In the genomic region with DNA sequence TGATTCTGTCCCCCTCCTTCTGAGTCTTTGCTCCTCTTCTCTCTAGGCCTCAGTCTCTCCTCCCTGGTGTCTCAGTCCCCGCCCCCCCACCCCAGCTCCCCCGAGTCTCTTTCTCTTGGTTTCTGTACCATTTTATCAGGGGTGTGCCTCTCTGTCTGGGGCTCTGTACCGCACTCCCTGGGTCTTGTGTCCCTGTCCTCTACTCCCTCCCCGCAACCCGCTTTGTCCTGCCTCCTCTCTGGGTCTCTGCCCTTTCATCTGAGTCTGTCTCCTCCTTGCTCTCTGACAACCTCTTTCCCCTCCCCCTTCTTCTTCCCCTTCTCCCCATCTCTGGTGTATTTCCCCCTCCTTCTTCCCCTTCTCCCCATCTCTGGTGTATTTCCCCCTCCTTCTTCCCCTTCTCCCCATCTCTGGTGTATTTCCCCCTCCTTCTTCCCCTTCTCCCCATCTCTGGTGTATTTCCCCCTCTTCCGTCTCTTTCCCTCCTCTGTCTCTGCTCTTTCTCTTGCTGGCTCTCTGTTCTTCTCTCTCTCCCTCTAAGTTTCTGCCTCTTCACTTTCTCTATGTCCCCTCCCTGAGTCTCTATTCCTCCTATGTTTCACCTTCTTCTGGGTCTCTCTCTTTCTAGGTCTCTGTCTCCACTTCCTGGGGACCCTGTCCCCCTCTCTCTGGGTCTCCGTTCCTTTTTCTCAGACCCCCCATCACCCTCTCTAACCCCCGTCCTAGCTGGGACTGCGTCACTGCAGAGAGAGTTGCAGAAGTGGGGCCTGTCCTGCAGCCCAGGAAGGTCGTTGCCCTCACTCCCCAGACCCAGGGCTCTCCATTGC, we compare ENCODE assay signal across 8 cellular contexts. TPM values are rescaled to one million over a fixed set of nuclear protein-coding genes. Genes with fewer than 3 reads are reported as not detected.
A peak's percentile ranks its signal among the peaks of the same experiment; 100 is the strongest.
DNase-seq lines count a peak whose midpoint lies in the region; ATAC-seq and TF ChIP-seq lines count a peak whose summit lies in the region.

No MANE protein-coding gene starts in this region.

- no TSS peak for BruUV-seq in MCF 10A (replicated peaks; lab: Mats Ljungman, UMichigan)

- no peaks in the 10 kb centered on the region for H3K4me1 Mint-ChIP-seq in MCF 10A (ENCODE audit: insufficient read depth, unreplicated experiment)

- H3K9me3 ChIP-seq in breast epithelium (no peaks in the 10 kb centered on the region), WERI-Rb-1 (ENCODE audit: severe bottlenecking) (peaks cover 7% of the 10 kb centered on the region), tibial artery (no peaks in the 10 kb centered on the region)

- peak overlapping the region; percentile 11 to 76 (median 62) for H3K4me3 ChIP-seq in breast epithelium
- peak overlapping the region; percentile 48 for H3K4me3 ChIP-seq in WERI-Rb-1 (ENCODE audit: low read depth, low read length)
- H3K4me3 ChIP-seq in tibial artery = peak overlapping the region; percentile 15 to 23

- no peaks in the 10 kb centered on the region for H3K36me3 ChIP-seq in breast epithelium
- no peaks in the 10 kb centered on the region for H3K36me3 ChIP-seq in WERI-Rb-1
- no peaks in the 10 kb centered on the region for H3K36me3 ChIP-seq in tibial artery

- ATAC-seq in GM19397 (IDR thresholded peaks at IDR 0.05; ENCODE audit: unreplicated experiment) = no peak
- no peak for ATAC-seq in HG02884 (IDR thresholded peaks at IDR 0.05; ENCODE audit: unreplicated experiment)

- H3K9me3 Mint-ChIP-seq in MCF 10A (ENCODE audit: unreplicated experiment) = peaks cover 35% of the 10 kb centered on the region

- intact Hi-C loops in breast epithelium (cut with DNase I; ENCODE audit: low total_unique reads) (no loop called here), MCF 10A (cut with micrococcal nuclease) (no loop called here), tibial artery (cut with DNase I; ENCODE audit: low total_unique reads) (no loop called here)

- CTCF ChIA-PET in MCF 10A (lab: Yijun Ruan, JAX) = interaction anchor here (0.6 kb wide), 1 partner anchor 12 kb away, joined by 3 read pairs; no protein-coding TSS in a partner anchor

- H3K36me3 Mint-ChIP-seq in MCF 10A (ENCODE audit: insufficient read depth, unreplicated experiment) = no peaks in the 10 kb centered on the region

- TF ChIP-seq POLR2A in breast epithelium (IDR thresholded peaks at IDR 0.05) = no peak

- no peak for DNase-seq in breast epithelium (ENCODE audit: low spot score in 2 of 2)
- no peak for DNase-seq in MCF 10A (ENCODE audit: unreplicated experiment)
- no peak for DNase-seq in WERI-Rb-1
- DNase-seq in tibial artery = no peak
- DNase-seq in KG1 (lab: John Stamatoyannopoulos, UW) = no peak

- peaks cover 3 to 28% of the 10 kb centered on the region in 2 donors for H3K27me3 ChIP-seq in breast epithelium
- no peaks in the 10 kb centered on the region for H3K27me3 ChIP-seq in WERI-Rb-1 (ENCODE audit: insufficient read depth, low read depth, severe bottlenecking)
- H3K27me3 ChIP-seq in layer of hippocampus (ENCODE audit: control insufficient read depth, insufficient read depth, low read length) = no peaks in the 10 kb centered on the region
- peaks cover 7 to 85% of the 10 kb centered on the region in 2 donors for H3K27me3 ChIP-seq in tibial artery

- peaks cover 54% of the 10 kb centered on the region for H3K27me3 Mint-ChIP-seq in MCF 10A (ENCODE audit: insufficient read depth, unreplicated experiment)

- H3K27ac ChIP-seq in breast epithelium (peak overlapping the region; percentile 88 to 91), WERI-Rb-1 (no peak overlapping the region), layer of hippocampus (ENCODE audit: low read depth, low read length) (peak overlapping the region; percentile 30), tibial artery (no peak overlapping the region)

- POLR2A ChIA-PET in MCF 10A (lab: Yijun Ruan, JAX) = no interaction called here

- TF ChIP-seq CTCF in breast epithelium (IDR thresholded peaks at IDR 0.05) (no peak), MCF 10A (IDR thresholded peaks at IDR 0.05; ENCODE audit: unreplicated experiment) (no peak), WERI-Rb-1 (IDR thresholded peaks at IDR 0.05; ENCODE audit: low read depth, low read length) (no peak), tibial artery (IDR thresholded peaks at IDR 0.05) (no peak)

- H3K4me1 ChIP-seq in breast epithelium = peaks cover 0 to 6% of the 10 kb centered on the region in 2 donors
- H3K4me1 ChIP-seq in tibial artery = peaks cover 0 to 39% (median 27%) of the 10 kb centered on the region in 4 donors

- H3K4me3 Mint-ChIP-seq in MCF 10A (ENCODE audit: unreplicated experiment) = no peak overlapping the region

- no peak overlapping the region for H3K27ac Mint-ChIP-seq in MCF 10A (ENCODE audit: low read depth, unreplicated experiment)

RNA-seq across cellular contexts. Expression of a gene that starts 2.2 kb away (rescaled TPM):
- 1 to 10 TPM in 2 of 3 donors, under 1 TPM in 1; 0.32 to 3.7 (median 1.6) TPM for total RNA-seq in breast epithelium
- total RNA-seq in MCF 10A (2022) = not detected in 2 replicates

RNA-seq across cellular contexts. Expression of a gene that starts 34.0 kb away (rescaled TPM):
- total RNA-seq in breast epithelium (1 to 10 TPM in 2 of 3 donors, under 1 TPM in 1; 0.80 to 1.8 (median 1.6) TPM), MCF 10A (2022) (0.49 and 0.51 TPM in 2 replicates)

RNA-seq across cellular contexts. Expression of a gene that starts 44.9 kb away (rescaled TPM):
- total RNA-seq in breast epithelium (100 to 1,000 TPM in 1 of 3 donors, 10 to 100 TPM in 2; 71.0 to 105 (median 87.5) TPM), MCF 10A (2022) (62.0 and 65.7 TPM in 2 replicates)

RNA-seq across cellular contexts. Expression of a gene that starts 52.7 kb away (rescaled TPM):
- total RNA-seq in breast epithelium (10 to 100 TPM; 13.8 to 17.3 (median 16.0) TPM), MCF 10A (2022) (18.9 and 31.9 TPM in 2 replicates)

Comparison
In these comparisons a context has a peak if more than half of its experiments do, and no peak if none do; other contexts are left out.
1. H3K27ac ChIP-seq: peak in breast epithelium (2 of 2) and layer of hippocampus (single experiment); none in WERI-Rb-1 (single experiment) and tibial artery (0 of 2).
2. Peak in every context shown above with its lines, with median percentiles within 50 percentile points of each other: H3K4me3 ChIP-seq.